In genomic region chr10:84352251-84352842, GRCh38 we compare ENCODE assay signal across 8 cellular contexts. TPM values are rescaled to one million over a fixed set of nuclear protein-coding genes. Genes with fewer than 3 reads are reported as not detected.
DNase-seq lines count a peak whose midpoint lies in the region; ATAC-seq and TF ChIP-seq lines count a peak whose summit lies in the region.

No MANE protein-coding gene starts in this region.

- peak; percentile 76 for TF ChIP-seq CTCF in left ventricle myocardium inferior (IDR thresholded peaks at IDR 0.05; ENCODE audit: borderline replicate concordance)

- H3K4me3 Mint-ChIP-seq in activated naive CD4-positive, alpha-beta T cell treated with anti-CD3 and anti-CD28 coated beads, Interleukin-2, amount 50 U/mL, for 24 hours = peak overlapping the region; percentile 15

- H3K36me3 Mint-ChIP-seq in activated naive CD4-positive, alpha-beta T cell treated with anti-CD3 and anti-CD28 coated beads, Interleukin-2, amount 50 U/mL, for 24 hours = peaks cover 7% of the 10 kb centered on the region

- intact Hi-C loops in left ventricle myocardium inferior (cut with micrococcal nuclease) = no loop called here

- in situ Hi-C loops in SK-MEL-5 (cut with HindIII; ENCODE audit: low pct_unique_long_range_greater_than_20kb, low sequenced_read_pairs) = no loop called here

- peak; percentile 97 for ATAC-seq in GM19351 (IDR thresholded peaks at IDR 0.05; ENCODE audit: unreplicated experiment)
- peak; percentile 89 for ATAC-seq in HG03378 (IDR thresholded peaks at IDR 0.05; ENCODE audit: unreplicated experiment)

- H3K9me3 ChIP-seq in left ventricle myocardium inferior (replicated peaks) = no peaks in the 10 kb centered on the region

- H3K27ac Mint-ChIP-seq in activated naive CD4-positive, alpha-beta T cell treated with anti-CD3 and anti-CD28 coated beads, Interleukin-2, amount 50 U/mL, for 24 hours = no peak overlapping the region

- H3K27ac ChIP-seq in left ventricle myocardium inferior (replicated peaks) = no peak overlapping the region

- H3K27me3 ChIP-seq in left ventricle myocardium inferior (ENCODE audit: low read depth) = no peaks in the 10 kb centered on the region

- peaks cover 79% of the 10 kb centered on the region for H3K4me1 Mint-ChIP-seq in activated naive CD4-positive, alpha-beta T cell treated with anti-CD3 and anti-CD28 coated beads, Interleukin-2, amount 50 U/mL, for 24 hours

- no peak overlapping the region for H3K4me3 ChIP-seq in left ventricle myocardium inferior

- peaks cover 60% of the 10 kb centered on the region for H3K4me1 ChIP-seq in left ventricle myocardium inferior

- no peaks in the 10 kb centered on the region for H3K27me3 Mint-ChIP-seq in activated naive CD4-positive, alpha-beta T cell treated with anti-CD3 and anti-CD28 coated beads, Interleukin-2, amount 50 U/mL, for 24 hours

- DNase-seq in D341Med (ENCODE audit: low spot score) (peak; percentile 65), SK-MEL-5 (ENCODE audit: low read depth, low spot score) (peak; percentile 64), left ventricle myocardium inferior (no peak), smooth muscle cell of the brain vasculature (ENCODE audit: low read depth, low spot score) (peak; percentile 29), amniotic stem cell (lab: John Stamatoyannopoulos, UW) (no peak)

- H3K36me3 ChIP-seq in left ventricle myocardium inferior = no peaks in the 10 kb centered on the region

- no peaks in the 10 kb centered on the region for H3K9me3 Mint-ChIP-seq in activated naive CD4-positive, alpha-beta T cell treated with anti-CD3 and anti-CD28 coated beads, Interleukin-2, amount 50 U/mL, for 24 hours

RNA-seq across cellular contexts. Expression of gene CCSER2, which starts 24.0 kb away (rescaled TPM):
- total RNA-seq in SK-MEL-5 (2014; rRNA removed; shearing (Covaris generic)) = 15.6 TPM in 2 replicates
- 8.4 and 10.9 TPM in 2 replicates for polyA plus RNA-seq in SK-MEL-5 (2015; cell fraction: cytosol; rRNA removed)
- polyA plus RNA-seq in SK-MEL-5 (2015; cell fraction: nucleus; rRNA removed) = 6.4 and 10.0 TPM in 2 replicates
- 175 TPM for total RNA-seq in left ventricle myocardium inferior

Comparison
In these comparisons a context has a peak if more than half of its experiments do, and no peak if none do; other contexts are left out.
1. DNase-seq: peak in D341Med (single experiment), SK-MEL-5 (single experiment) and smooth muscle cell of the brain vasculature (single experiment); none in left ventricle myocardium inferior (single experiment) and amniotic stem cell (single experiment).
2. RNA of gene CCSER2, which starts 24.0 kb away (total RNA-seq): 175 TPM in left ventricle myocardium inferior (single experiment); 15.6 TPM in SK-MEL-5; every median in the first group is over 10 times any median in the second.